Comparison of ENCODE assay signal across 1 cellular context in genomic region chr1:51551081-51551480, GRCh38.
TF ChIP-seq lines count a peak whose summit lies in the region.

No MANE protein-coding gene starts in this region.

TF ChIP-seq in GM23338, 12 proteins besides CTCF, POLR2A, EP300 and RAD21 (continued from another document):
- TF ChIP-seq, protein P1, sequence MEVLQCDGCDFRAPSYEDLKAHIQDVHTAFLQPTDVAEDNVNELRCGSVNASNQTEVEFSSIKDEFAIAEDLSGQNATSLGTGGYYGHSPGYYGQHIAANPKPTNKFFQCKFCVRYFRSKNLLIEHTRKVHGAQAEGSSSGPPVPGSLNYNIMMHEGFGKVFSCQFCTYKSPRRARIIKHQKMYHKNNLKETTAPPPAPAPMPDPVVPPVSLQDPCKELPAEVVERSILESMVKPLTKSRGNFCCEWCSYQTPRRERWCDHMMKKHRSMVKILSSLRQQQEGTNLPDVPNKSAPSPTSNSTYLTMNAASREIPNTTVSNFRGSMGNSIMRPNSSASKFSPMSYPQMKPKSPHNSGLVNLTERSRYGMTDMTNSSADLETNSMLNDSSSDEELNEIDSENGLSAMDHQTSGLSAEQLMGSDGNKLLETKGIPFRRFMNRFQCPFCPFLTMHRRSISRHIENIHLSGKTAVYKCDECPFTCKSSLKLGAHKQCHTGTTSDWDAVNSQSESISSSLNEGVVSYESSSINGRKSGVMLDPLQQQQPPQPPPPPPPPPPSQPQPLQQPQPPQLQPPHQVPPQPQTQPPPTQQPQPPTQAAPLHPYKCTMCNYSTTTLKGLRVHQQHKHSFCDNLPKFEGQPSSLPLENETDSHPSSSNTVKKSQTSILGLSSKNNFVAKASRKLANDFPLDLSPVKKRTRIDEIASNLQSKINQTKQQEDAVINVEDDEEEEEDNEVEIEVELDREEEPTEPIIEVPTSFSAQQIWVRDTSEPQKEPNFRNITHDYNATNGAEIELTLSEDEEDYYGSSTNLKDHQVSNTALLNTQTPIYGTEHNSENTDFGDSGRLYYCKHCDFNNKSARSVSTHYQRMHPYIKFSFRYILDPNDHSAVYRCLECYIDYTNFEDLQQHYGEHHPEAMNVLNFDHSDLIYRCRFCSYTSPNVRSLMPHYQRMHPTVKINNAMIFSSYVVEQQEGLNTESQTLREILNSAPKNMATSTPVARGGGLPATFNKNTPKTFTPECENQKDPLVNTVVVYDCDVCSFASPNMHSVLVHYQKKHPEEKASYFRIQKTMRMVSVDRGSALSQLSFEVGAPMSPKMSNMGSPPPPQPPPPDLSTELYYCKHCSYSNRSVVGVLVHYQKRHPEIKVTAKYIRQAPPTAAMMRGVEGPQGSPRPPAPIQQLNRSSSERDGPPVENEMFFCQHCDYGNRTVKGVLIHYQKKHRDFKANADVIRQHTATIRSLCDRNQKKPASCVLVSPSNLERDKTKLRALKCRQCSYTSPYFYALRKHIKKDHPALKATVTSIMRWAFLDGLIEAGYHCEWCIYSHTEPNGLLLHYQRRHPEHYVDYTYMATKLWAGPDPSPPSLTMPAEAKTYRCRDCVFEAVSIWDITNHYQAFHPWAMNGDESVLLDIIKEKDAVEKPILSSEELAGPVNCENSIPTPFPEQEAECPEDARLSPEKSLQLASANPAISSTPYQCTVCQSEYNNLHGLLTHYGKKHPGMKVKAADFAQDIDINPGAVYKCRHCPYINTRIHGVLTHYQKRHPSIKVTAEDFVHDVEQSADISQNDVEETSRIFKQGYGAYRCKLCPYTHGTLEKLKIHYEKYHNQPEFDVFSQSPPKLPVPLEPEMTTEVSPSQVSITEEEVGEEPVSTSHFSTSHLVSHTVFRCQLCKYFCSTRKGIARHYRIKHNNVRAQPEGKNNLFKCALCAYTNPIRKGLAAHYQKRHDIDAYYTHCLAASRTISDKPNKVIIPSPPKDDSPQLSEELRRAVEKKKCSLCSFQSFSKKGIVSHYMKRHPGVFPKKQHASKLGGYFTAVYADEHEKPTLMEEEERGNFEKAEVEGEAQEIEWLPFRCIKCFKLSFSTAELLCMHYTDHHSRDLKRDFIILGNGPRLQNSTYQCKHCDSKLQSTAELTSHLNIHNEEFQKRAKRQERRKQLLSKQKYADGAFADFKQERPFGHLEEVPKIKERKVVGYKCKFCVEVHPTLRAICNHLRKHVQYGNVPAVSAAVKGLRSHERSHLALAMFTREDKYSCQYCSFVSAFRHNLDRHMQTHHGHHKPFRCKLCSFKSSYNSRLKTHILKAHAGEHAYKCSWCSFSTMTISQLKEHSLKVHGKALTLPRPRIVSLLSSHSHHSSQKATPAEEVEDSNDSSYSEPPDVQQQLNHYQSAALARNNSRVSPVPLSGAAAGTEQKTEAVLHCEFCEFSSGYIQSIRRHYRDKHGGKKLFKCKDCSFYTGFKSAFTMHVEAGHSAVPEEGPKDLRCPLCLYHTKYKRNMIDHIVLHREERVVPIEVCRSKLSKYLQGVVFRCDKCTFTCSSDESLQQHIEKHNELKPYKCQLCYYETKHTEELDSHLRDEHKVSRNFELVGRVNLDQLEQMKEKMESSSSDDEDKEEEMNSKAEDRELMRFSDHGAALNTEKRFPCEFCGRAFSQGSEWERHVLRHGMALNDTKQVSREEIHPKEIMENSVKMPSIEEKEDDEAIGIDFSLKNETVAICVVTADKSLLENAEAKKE (CRISPR knock-in tag; IDR thresholded peaks at IDR 0.05), result no peak
